9 cellular contexts compared by ENCODE assay signal in genomic region chr11:32259641-32260081, GRCh38.
DNase-seq lines count a peak whose midpoint lies in the region; ATAC-seq, FAIRE-seq and TF ChIP-seq lines count a peak whose summit lies in the region.
"Had no signal": no experiment of that assay in that cellular context is flagged by ENCODE, and none has a peak within 500 bp of the region (broad histone marks: within the 10 kb centered on the region; RNA-seq: fewer than 3 reads in every experiment).

No MANE protein-coding gene starts in this region.

- TF ChIP-seq CTCF in bronchial epithelial cell (IDR thresholded peaks at IDR 0.05; ENCODE audit: insufficient read depth, low read length, severe bottlenecking) (no peak), lower leg skin (IDR thresholded peaks at IDR 0.05) (no peak)

- TF ChIP-seq POLR2A in GM18505 (IDR thresholded peaks at IDR 0.05; ENCODE audit: borderline replicate concordance, extremely low read depth, insufficient read depth, insufficient read length) (no peak), lower leg skin (IDR thresholded peaks at IDR 0.05) (no peak)

- FAIRE-seq in bronchial epithelial cell (lab: Jason Lieb, UNC): no peak
- FAIRE-seq: endometrium had no signal

- DNase-seq in HS-5 (ENCODE audit: low read depth): peak; percentile 39
- DNase-seq in bronchial epithelial cell (ENCODE audit: low read depth): peak; percentile 22
- no peak for DNase-seq in NCI-H748 treated with DMSO at 0.1 percent for 48 hours (lab: John Stamatoyannopoulos, UW)
- DNase-seq in lower leg skin (ENCODE audit: low spot score in 2 of 2): no peak
- no peak for DNase-seq in cerebellum (ENCODE audit: low spot score)
- no peak for DNase-seq in GM19240 (ENCODE audit: insufficient read length, low spot score)

- no peaks in the 10 kb centered on the region for H3K27me3 ChIP-seq in bronchial epithelial cell (ENCODE audit: control insufficient read depth, insufficient read depth, low read length)

- ATAC-seq in GM18505 (IDR thresholded peaks at IDR 0.05; ENCODE audit: unreplicated experiment): peak; percentile 98
- peak; percentile 93 for ATAC-seq in GM21528 (IDR thresholded peaks at IDR 0.05; ENCODE audit: low FRiP score, unreplicated experiment)

- intact Hi-C loops in lower leg skin (cut with DNase I; ENCODE audit: low total_unique reads): no loop called here

- H3K4me3 ChIP-seq in bronchial epithelial cell (ENCODE audit: low read depth, low read length) (no peak overlapping the region), lower leg skin (ENCODE audit: low read depth, poor library complexity, severe bottlenecking) (no peak overlapping the region)

- no peaks in the 10 kb centered on the region for H3K36me3 ChIP-seq in bronchial epithelial cell (ENCODE audit: control insufficient read depth, insufficient read depth, low read length)

- 36 to 43% methylated on average over 3 of the region's 3 CpGs for WGBS in lower leg skin, 2 donors

Comparison
In these comparisons a context has a peak if more than half of its experiments do, and no peak if none do; other contexts are left out.
1. DNase-seq: peak in HS-5 (single experiment) and bronchial epithelial cell (single experiment); none in NCI-H748 treated with DMSO at 0.1 percent for 48 hours (single experiment), lower leg skin (0 of 2), cerebellum (single experiment) and GM19240 (single experiment).